In the genomic region with DNA sequence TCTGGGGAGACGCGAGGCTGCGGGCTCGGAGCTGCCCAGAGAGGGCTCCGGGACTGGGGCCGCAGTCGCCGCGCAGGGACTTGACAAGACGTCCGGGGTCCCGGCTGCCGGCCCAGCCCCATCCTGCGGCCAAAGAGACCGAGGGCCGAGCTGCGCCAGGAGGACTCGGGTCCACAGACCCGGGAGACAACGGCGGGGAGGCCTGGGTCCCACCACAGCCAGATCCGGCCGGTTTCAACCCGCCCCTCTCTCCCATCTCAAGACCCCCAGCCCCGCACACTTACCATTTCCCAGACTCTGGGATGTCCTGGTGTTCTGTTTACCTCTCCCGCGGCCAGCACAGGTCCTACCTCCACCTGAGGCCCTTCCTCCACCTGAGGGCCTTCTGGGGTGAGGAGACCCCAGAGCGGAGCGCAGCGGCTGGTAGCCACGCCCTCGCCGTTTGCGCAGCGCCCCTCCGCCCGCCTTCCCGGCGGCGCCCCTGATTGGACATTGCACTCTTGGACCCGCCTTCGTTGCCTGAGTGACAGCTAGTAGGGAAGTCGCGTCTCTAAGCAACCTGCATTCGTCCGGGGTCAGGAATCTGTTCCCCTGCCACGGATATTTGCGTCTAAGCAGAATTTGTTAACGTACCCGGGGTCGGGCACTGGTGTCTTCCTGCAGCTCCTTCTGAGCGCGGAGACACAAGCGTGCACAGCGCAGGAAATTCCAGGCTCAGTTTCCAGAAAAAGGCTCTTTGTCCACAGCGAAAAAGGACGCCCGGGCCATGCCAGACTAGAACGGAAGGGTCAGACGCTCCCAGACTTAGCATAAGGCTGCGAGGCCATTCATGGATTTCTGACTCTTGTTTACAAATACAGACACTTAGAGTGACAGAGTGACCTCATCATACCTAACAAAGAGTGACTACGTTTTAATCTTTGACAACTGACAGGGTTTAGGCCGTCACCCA, we compare ENCODE assay signal across 8 cellular contexts. TPM values are rescaled to one million over a fixed set of nuclear protein-coding genes. Genes with fewer than 3 reads are reported as not detected.
DNase-seq lines count a peak whose midpoint lies in the region; ATAC-seq and TF ChIP-seq lines count a peak whose summit lies in the region.

TSS of gene ZNF709 (minus strand) at position 446 of the 952 bp plus-strand sequence. CDS start at position 287, 159 bp downstream.

- intact Hi-C loops in dendritic cell treated with granulocyte-macrophage colony-stimulating factor and Interleukin-4, amounts not matched to agents 40 ng/mL and 50 ng/mL, for 4 days (cut with micrococcal nuclease), result loop anchor here (2.0 kb wide), 1 partner anchor 44 kb away; the partner anchor contains the start of gene ZNF443
- intact Hi-C loops in left lung (cut with DNase I), result no loop called here

- peak within 1 kb of the TSS; percentile 84 for H3K27ac Mint-ChIP-seq in dendritic cell treated with granulocyte-macrophage colony-stimulating factor and Interleukin-4, amounts not matched to agents 40 ng/mL and 50 ng/mL, for 4 days

- DNase-seq in AG08396 (ENCODE audit: low spot score) (peak; percentile 96), NCI-H460 (ENCODE audit: extremely low read depth, low read depth) (peak; percentile 3), left lung (peak; percentile 90 to 92)
- peak; percentile 74 to 87 for DNase-seq in activated CD4-positive, alpha-beta T cell treated with anti-CD3 and anti-CD28 coated beads, Interleukin-2, amount 50 U/mL, for 24 hours (ENCODE audit: low read depth in 1 of 2, low spot score in 1 of 2)
- DNase-seq in stimulated activated CD4-positive, alpha-beta T cell treated with anti-CD3 and anti-CD28 coated beads, Interleukin-2, amount 100 ng/mL, for 24 hours, result peak; percentile 91 to 93

- H3K27me3 Mint-ChIP-seq in dendritic cell treated with granulocyte-macrophage colony-stimulating factor and Interleukin-4, amounts not matched to agents 40 ng/mL and 50 ng/mL, for 4 days, result peaks cover 4% of the 10 kb centered on the region

- H3K9me3 Mint-ChIP-seq in dendritic cell treated with granulocyte-macrophage colony-stimulating factor and Interleukin-4, amounts not matched to agents 40 ng/mL and 50 ng/mL, for 4 days, result peaks cover 9% of the 10 kb centered on the region

- H3K27me3 ChIP-seq in left lung, result no peaks in the 10 kb centered on the region

- peaks cover 6 to 26% of the 10 kb centered on the region in 2 donors for H3K4me1 ChIP-seq in left lung

- H3K36me3 Mint-ChIP-seq in dendritic cell treated with granulocyte-macrophage colony-stimulating factor and Interleukin-4, amounts not matched to agents 40 ng/mL and 50 ng/mL, for 4 days (ENCODE audit: low read depth), result peaks cover 9% of the 10 kb centered on the region

- H3K27ac ChIP-seq in left lung, result peak within 1 kb of the TSS; percentile 52 to 62

- peak within 1 kb of the TSS; percentile 79 to 86 for H3K4me3 ChIP-seq in left lung

- H3K4me3 Mint-ChIP-seq in dendritic cell treated with granulocyte-macrophage colony-stimulating factor and Interleukin-4, amounts not matched to agents 40 ng/mL and 50 ng/mL, for 4 days, result peak within 1 kb of the TSS; percentile 96

- TF ChIP-seq CTCF in left lung (IDR thresholded peaks at IDR 0.05), result no peak

- peaks cover 31% of the 10 kb centered on the region for H3K4me1 Mint-ChIP-seq in dendritic cell treated with granulocyte-macrophage colony-stimulating factor and Interleukin-4, amounts not matched to agents 40 ng/mL and 50 ng/mL, for 4 days (ENCODE audit: low read depth)

- peak; percentile 90 for ATAC-seq in GM18907 (IDR thresholded peaks at IDR 0.05; ENCODE audit: unreplicated experiment)
- ATAC-seq in HG03175 (IDR thresholded peaks at IDR 0.05; ENCODE audit: unreplicated experiment), result peak; percentile 94
- peak; percentile 100 for ATAC-seq in left lung

- H3K9me3 ChIP-seq in left lung, result no peaks in the 10 kb centered on the region

- H3K36me3 ChIP-seq in left lung, result no peaks in the 10 kb centered on the region

RNA-seq across cellular contexts. Expression of gene ZNF709, which starts in this region (rescaled TPM):
- total RNA-seq in NCI-H460 (2014; rRNA removed; shearing (Covaris generic)), result 0.15 TPM in 1 of 2 replicates, not detected in the other
- 0.06 TPM in 1 of 2 replicates, not detected in the other for polyA plus RNA-seq in NCI-H460 (2014; cell fraction: nucleus; rRNA removed)
- total RNA-seq in left lung, result 1 to 10 TPM; 1.8 to 2.0 TPM

Comparison
In these comparisons a context has a peak if more than half of its experiments do, and no peak if none do; other contexts are left out.
1. Peak in every context shown above with its lines: DNase-seq, ATAC-seq, H3K4me3 ChIP-seq and H3K27ac ChIP-seq.
2. Peak in DNase-seq in NCI-H460; RNA of the gene not detected or under 1 TPM.
3. DNase-seq: peak in every context shown above with its lines; median percentile 96 in AG08396; 92 in stimulated activated CD4-positive, alpha-beta T cell treated with anti-CD3 and anti-CD28 coated beads, Interleukin-2, amount 100 ng/mL, for 24 hours; 91 in left lung; 80 in activated CD4-positive, alpha-beta T cell treated with anti-CD3 and anti-CD28 coated beads, Interleukin-2, amount 50 U/mL, for 24 hours; 3 in NCI-H460.